ENCODE assay signal across 21 cellular contexts in genomic region chr2:131033786-131034121, GRCh38. TPM values are rescaled to one million over a fixed set of nuclear protein-coding genes. Genes with fewer than 3 reads are reported as not detected.
DNase-seq lines count a peak whose midpoint lies in the region; ATAC-seq and TF ChIP-seq lines count a peak whose summit lies in the region.
"Had no signal": no experiment of that assay in that cellular context is flagged by ENCODE, and none has a peak within 500 bp of the region (broad histone marks: within the 10 kb centered on the region; RNA-seq: fewer than 3 reads in every experiment).

No MANE protein-coding gene starts in this region.

- TF ChIP-seq CTCF in mammary epithelial cell (conservative IDR thresholded peaks at IDR 0.05 in 1 of 2, IDR thresholded peaks at IDR 0.05 in 1 of 2; ENCODE audit: extremely low read depth in 1 of 2, insufficient read depth in 1 of 2, low read depth in 1 of 2, low read length in 2 of 2): no peak
- TF ChIP-seq CTCF in MCF 10A (IDR thresholded peaks at IDR 0.05; ENCODE audit: unreplicated experiment): no peak
- no peak for TF ChIP-seq CTCF in mesothelial cell of epicardium (IDR thresholded peaks at IDR 0.05; ENCODE audit: unreplicated experiment)

- H3K27me3 ChIP-seq in mammary epithelial cell (ENCODE audit: insufficient read depth, low read length) (no peaks in the 10 kb centered on the region), mesenchymal stem cell (ENCODE audit: control insufficient read depth in 1 of 2, insufficient read depth in 1 of 2, low read length in 2 of 2) (peaks cover 25 to 60% of the 10 kb centered on the region in 2 experiments)

- no peak overlapping the region for H3K18ac ChIP-seq in mesenchymal stem cell (ENCODE audit: low read depth in 1 of 2, low read length in 2 of 2)

- H3K27me3 Mint-ChIP-seq in MCF 10A (ENCODE audit: insufficient read depth, unreplicated experiment) (no peaks in the 10 kb centered on the region), mesothelial cell of epicardium (ENCODE audit: low read depth) (peaks cover 13% of the 10 kb centered on the region)
- peaks cover 27% of the 10 kb centered on the region for H3K27me3 Mint-ChIP-seq in central memory CD8-positive, alpha-beta T cell

- H2BK5ac ChIP-seq in mesenchymal stem cell (ENCODE audit: low read depth, low read length, poor library complexity, severe bottlenecking): no peak overlapping the region

- H4K91ac ChIP-seq in mesenchymal stem cell (ENCODE audit: low read length): no peak overlapping the region

- no peak for DNase-seq in mammary epithelial cell
- DNase-seq in MCF 10A (ENCODE audit: unreplicated experiment): no peak
- peak in 1 of 2 donors; percentile 4 for DNase-seq in central memory CD8-positive, alpha-beta T cell (ENCODE audit: low spot score in 2 of 2)
- DNase-seq in mesothelial cell of epicardium (ENCODE audit: low spot score in 2 of 2, unreplicated experiment in 2 of 2): no peak
- no peak for DNase-seq in left cardiac atrium
- DNase-seq in NOMO-1 treated with DMSO at 0.1 percent for 48 hours (lab: John Stamatoyannopoulos, UW; ENCODE audit: unreplicated experiment): no peak
- no peak for DNase-seq in mesenchymal stem cell
- DNase-seq: activated T-cell treated with anti-CD3 and anti-CD28 coated beads, Interleukin-2, amount 50 U/mL, for 1 hour; DMS79; GOT3; immature natural killer cell; KBM-7; NCI-H1930; NK-92 treated with Interleukin-12 subunit alpha and Interleukin-12 subunit beta, amount 100 ng/mL, for 24 hours; RPMI8226; stimulated activated naive B cell treated with anti-CD40 and anti-IgM and Interleukin-4, amounts not matched to agents 10 μg/mL and 1 μg/mL and 100 μg/mL, for 72 hours; SW 1271; upper lobe of left lung had no signal

- no peak overlapping the region for H2BK12ac ChIP-seq in mesenchymal stem cell (ENCODE audit: low read length in 2 of 2)

- intact Hi-C loops in mammary epithelial cell (cut with micrococcal nuclease): loop anchor here (5.0 kb wide), 1 partner anchor 236 kb away; no protein-coding TSS in a partner anchor
- intact Hi-C loops in MCF 10A (cut with micrococcal nuclease): no loop called here
- intact Hi-C loops in left cardiac atrium (cut with DNase I): no loop called here

- no peak overlapping the region for H3K27ac ChIP-seq in mammary epithelial cell (ENCODE audit: insufficient read depth, low read depth, low read length)
- H3K27ac ChIP-seq in temporal lobe (ENCODE audit: low read depth, low read length): peak overlapping the region; percentile 1
- H3K27ac ChIP-seq in mesenchymal stem cell (ENCODE audit: low read length, poor library complexity, severe bottlenecking): no peak overlapping the region
- H3K27ac ChIP-seq: C4-2B, upper lobe of left lung had no signal

- H3K4me1 ChIP-seq in mammary epithelial cell (ENCODE audit: insufficient read depth, low read length) (peaks cover 20% of the 10 kb centered on the region), mesenchymal stem cell (ENCODE audit: control insufficient read depth, insufficient read depth, low read depth, low read length) (peaks cover 16% of the 10 kb centered on the region)

- dilution Hi-C loops in mammary epithelial cell (cut with HindIII; ENCODE audit: low sequenced_read_pairs): loop anchor here (5.0 kb wide), 2 partner anchors 66 to 106 kb away; no protein-coding TSS in a partner anchor

- H3K36me3 Mint-ChIP-seq in MCF 10A (ENCODE audit: insufficient read depth, unreplicated experiment): peaks cover 8% of the 10 kb centered on the region
- peaks cover 3% of the 10 kb centered on the region for H3K36me3 Mint-ChIP-seq in central memory CD8-positive, alpha-beta T cell (ENCODE audit: insufficient read depth)
- no peaks in the 10 kb centered on the region for H3K36me3 Mint-ChIP-seq in mesothelial cell of epicardium
- H3K36me3 Mint-ChIP-seq: activated naive CD4-positive, alpha-beta T cell treated with anti-CD3 and anti-CD28 coated beads, Interleukin-2, amount 50 U/mL, for 24 hours; immature natural killer cell; stimulated activated naive B cell treated with anti-CD40 and anti-IgM and Interleukin-4, amounts not matched to agents 10 μg/mL and 1 μg/mL and 100 μg/mL, for 72 hours had no signal

- no peaks in the 10 kb centered on the region for H4K20me1 ChIP-seq in mammary epithelial cell (ENCODE audit: insufficient read depth, low read length)

- POLR2A ChIA-PET in MCF 10A (lab: Yijun Ruan, JAX): interaction anchor here (1.0 to 1.4 kb wide), 2 partner anchors 17 to 71 kb away, joined by 3 to 5 read pairs; partner anchors contain the start of gene PLEKHB2

- ATAC-seq in central memory CD8-positive, alpha-beta T cell (replicated peaks; ENCODE audit: extremely low read depth, poor library complexity, severe bottlenecking): no peak
- no peak for ATAC-seq in left cardiac atrium
- ATAC-seq: stimulated activated naive B cell treated with anti-CD40 and anti-IgM and Interleukin-4, amounts not matched to agents 10 μg/mL and 1 μg/mL and 100 μg/mL, for 72 hours had no signal

- H3K4ac ChIP-seq in mesenchymal stem cell (ENCODE audit: low read depth in 1 of 2, low read length in 2 of 2): no peak overlapping the region

- WGBS in mammary epithelial cell (ENCODE audit: low coverage, missing lambda C conversion rate): 67% methylated on average over 1 of the region's 1 CpG
- WGBS in mesenchymal stem cell: 50% methylated on average over 1 of the region's 1 CpG

- no peak overlapping the region for H2BK120ac ChIP-seq in mesenchymal stem cell (ENCODE audit: low read depth, low read length)

- H3K36me3 ChIP-seq in mammary epithelial cell (ENCODE audit: insufficient read depth, low read length): no peaks in the 10 kb centered on the region
- H3K36me3 ChIP-seq in mesenchymal stem cell (ENCODE audit: control insufficient read depth in 1 of 2, insufficient read depth in 2 of 2, low read depth in 1 of 2, low read length in 2 of 2): no peaks in the 10 kb centered on the region
- H3K36me3 ChIP-seq: upper lobe of left lung had no signal

- no peak overlapping the region for H3K23ac ChIP-seq in mesenchymal stem cell (ENCODE audit: low read length in 2 of 2)

- no peak overlapping the region for H2AFZ ChIP-seq in mammary epithelial cell (ENCODE audit: low read depth, low read length)
- H2AFZ ChIP-seq in mesenchymal stem cell (ENCODE audit: low read depth, low read length): no peak overlapping the region

- H2AK5ac ChIP-seq in mesenchymal stem cell (ENCODE audit: low read length, severe bottlenecking): no peak overlapping the region

- no peak overlapping the region for H3K4me3 ChIP-seq in mammary epithelial cell (replicated peaks in 1 of 3; ENCODE audit: insufficient read depth in 1 of 3, low read depth in 2 of 3, low read length in 3 of 3)
- no peak overlapping the region for H3K4me3 ChIP-seq in mesenchymal stem cell (ENCODE audit: insufficient read depth in 1 of 2, low read depth in 1 of 2, low read length in 2 of 2)

- H3K4me3 Mint-ChIP-seq in MCF 10A (ENCODE audit: unreplicated experiment) (no peak overlapping the region), mesothelial cell of epicardium (peak overlapping the region; percentile 71)
- peak overlapping the region; percentile 53 for H3K4me3 Mint-ChIP-seq in central memory CD8-positive, alpha-beta T cell
- H3K4me3 Mint-ChIP-seq: immature natural killer cell; stimulated activated naive B cell treated with anti-CD40 and anti-IgM and Interleukin-4, amounts not matched to agents 10 μg/mL and 1 μg/mL and 100 μg/mL, for 72 hours had no signal

- CTCF ChIA-PET in mammary epithelial cell (lab: Charles Lee; ENCODE audit: low non-redundant PET): no interaction called here
- CTCF ChIA-PET in MCF 10A (lab: Yijun Ruan, JAX): no interaction called here

- H3K14ac ChIP-seq in mesenchymal stem cell (ENCODE audit: low read length in 2 of 2): no peak overlapping the region

- no peaks in the 10 kb centered on the region for H3K79me2 ChIP-seq in mammary epithelial cell (ENCODE audit: insufficient read depth, low read length)

- H3K4me2 ChIP-seq in mammary epithelial cell (ENCODE audit: insufficient read depth, low read depth, low read length) (peak overlapping the region; percentile 87), mesenchymal stem cell (ENCODE audit: low read length, poor library complexity, severe bottlenecking) (no peak overlapping the region)

- BruUV-seq in mammary epithelial cell (replicated peaks; lab: Mats Ljungman, UMichigan): no TSS peak
- BruUV-seq in MCF 10A (replicated peaks; lab: Mats Ljungman, UMichigan): no TSS peak

- no peak overlapping the region for H2BK15ac ChIP-seq in mesenchymal stem cell (ENCODE audit: low read depth, poor library complexity, severe bottlenecking)

- H3K9me3 Mint-ChIP-seq in MCF 10A (ENCODE audit: unreplicated experiment) (no peaks in the 10 kb centered on the region), mesothelial cell of epicardium (no peaks in the 10 kb centered on the region)
- no peaks in the 10 kb centered on the region for H3K9me3 Mint-ChIP-seq in central memory CD8-positive, alpha-beta T cell
- H3K9me3 Mint-ChIP-seq: activated naive CD4-positive, alpha-beta T cell treated with anti-CD3 and anti-CD28 coated beads, Interleukin-2, amount 50 U/mL, for 24 hours; immature natural killer cell; stimulated activated naive B cell treated with anti-CD40 and anti-IgM and Interleukin-4, amounts not matched to agents 10 μg/mL and 1 μg/mL and 100 μg/mL, for 72 hours had no signal

- no peaks in the 10 kb centered on the region for H3K79me1 ChIP-seq in mesenchymal stem cell (replicated peaks; ENCODE audit: low read length, poor library complexity, severe bottlenecking)

- H3K9ac ChIP-seq in mammary epithelial cell (ENCODE audit: insufficient read depth, low read length): no peak overlapping the region
- no peak overlapping the region for H3K9ac ChIP-seq in mesenchymal stem cell (ENCODE audit: low read length)

- no peak overlapping the region for H4K8ac ChIP-seq in mesenchymal stem cell (ENCODE audit: low read length)

- H3K9me3 ChIP-seq in mammary epithelial cell (replicated peaks; ENCODE audit: insufficient read depth, low read length) (no peaks in the 10 kb centered on the region), mesenchymal stem cell (ENCODE audit: control insufficient read depth, low read length) (no peaks in the 10 kb centered on the region)
- H3K9me3 ChIP-seq: upper lobe of left lung had no signal

- H3K27ac Mint-ChIP-seq in MCF 10A (ENCODE audit: low read depth, unreplicated experiment): no peak overlapping the region
- no peak overlapping the region for H3K27ac Mint-ChIP-seq in central memory CD8-positive, alpha-beta T cell (ENCODE audit: low read depth)
- H3K27ac Mint-ChIP-seq in mesothelial cell of epicardium: no peak overlapping the region
- H3K27ac Mint-ChIP-seq: activated naive CD4-positive, alpha-beta T cell treated with anti-CD3 and anti-CD28 coated beads, Interleukin-2, amount 50 U/mL, for 24 hours; immature natural killer cell; stimulated activated naive B cell treated with anti-CD40 and anti-IgM and Interleukin-4, amounts not matched to agents 10 μg/mL and 1 μg/mL and 100 μg/mL, for 72 hours had no signal

- H3K4me1 Mint-ChIP-seq in MCF 10A (ENCODE audit: insufficient read depth, unreplicated experiment): peaks cover 9% of the 10 kb centered on the region
- peaks cover 12% of the 10 kb centered on the region for H3K4me1 Mint-ChIP-seq in central memory CD8-positive, alpha-beta T cell
- H3K4me1 Mint-ChIP-seq in mesothelial cell of epicardium: peaks cover 14% of the 10 kb centered on the region
- H3K4me1 Mint-ChIP-seq: stimulated activated naive B cell treated with anti-CD40 and anti-IgM and Interleukin-4, amounts not matched to agents 10 μg/mL and 1 μg/mL and 100 μg/mL, for 72 hours had no signal

- in situ Hi-C loops in mammary epithelial cell (cut with MboI; ENCODE audit: low sequenced_read_pairs in 2 of 2): no loop called here

RNA-seq across cellular contexts. Expression of gene FAM168B, which starts 59.5 kb away (rescaled TPM):
- total RNA-seq in mammary epithelial cell: 100 to 1,000 TPM in 1 of 2 donors, 10 to 100 TPM in 1; 89.5 to 108 TPM
- 115 TPM for polyA plus RNA-seq in mammary epithelial cell
- 59.2 TPM for polyA minus RNA-seq in mammary epithelial cell
- total RNA-seq in MCF 10A (2022): 159 and 172 TPM in 2 replicates
- total RNA-seq in mesothelial cell of epicardium: 114 to 119 TPM (median 116 TPM) in 3 replicates
- total RNA-seq in temporal lobe: 107 TPM
- 10 to 100 TPM; 78.7 to 94.7 TPM for total RNA-seq in left cardiac atrium
- polyA plus RNA-seq in mesenchymal stem cell (2013, experiment 1 of 2): 108 TPM
- polyA plus RNA-seq in mesenchymal stem cell (2013, experiment 2 of 2): 105 TPM
